Comparison of ENCODE assay signal across 1 cellular context in the genomic region with DNA sequence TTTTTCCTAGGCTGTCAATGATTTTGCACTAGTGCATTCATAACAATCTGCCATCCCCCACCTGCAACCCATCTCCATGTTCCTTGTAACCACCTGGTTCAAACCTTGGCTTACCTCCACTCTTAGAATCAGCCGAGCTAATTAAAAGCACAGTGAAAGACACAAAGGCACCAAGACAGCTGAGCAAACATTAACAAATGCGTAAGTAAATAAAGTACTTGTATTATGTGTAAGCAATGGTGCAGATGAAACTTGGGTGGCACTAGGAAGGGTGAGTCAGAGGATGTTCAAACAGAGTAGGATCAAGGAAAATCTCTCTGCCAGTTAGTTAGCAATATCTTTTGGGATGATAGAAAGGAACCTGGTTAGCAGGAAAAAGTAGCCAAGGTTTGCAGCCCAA.
TF ChIP-seq lines count a peak whose summit lies in the region.

No MANE protein-coding gene starts in this region.

TF ChIP-seq in A549, 52 proteins besides CTCF, POLR2A, EP300 and RAD21:
- TF ChIP-seq FOXS1 (CRISPR knock-in tag; IDR thresholded peaks at IDR 0.05) (peak; percentile 51; the same call in 1 of the 2 replicates), ESRRA (IDR thresholded peaks at IDR 0.05; ENCODE audit: borderline replicate concordance, low read length) (no peak), JUN (IDR thresholded peaks at IDR 0.05) (peak; percentile 85 to 87; a peak in 4 of 5 replicates), CEBPB (IDR thresholded peaks at IDR 0.05) (peak in 1 of 2 experiments; percentile 62; a peak in 1 of 4 replicates), KDM1A (IDR thresholded peaks at IDR 0.05; ENCODE audit: low read depth) (no peak), FOSL2 (IDR thresholded peaks at IDR 0.05) (peak; percentile 76; the same call in 1 of the 2 replicates), FOSL2 (CRISPR knock-in tag; IDR thresholded peaks at IDR 0.05) (peak; percentile 86), SMC3 (IDR thresholded peaks at IDR 0.05) (peak; percentile 19; the same call in 1 of the 3 replicates), RCOR1 (IDR thresholded peaks at IDR 0.05; ENCODE audit: low read depth, low read length) (no peak), GATA3 (IDR thresholded peaks at IDR 0.05; ENCODE audit: borderline replicate concordance) (peak; percentile 92), RARB (CRISPR knock-in tag; IDR thresholded peaks at IDR 0.05) (no peak), JUNB (IDR thresholded peaks at IDR 0.05) (peak; percentile 91)
- TF ChIP-seq, protein P1, sequence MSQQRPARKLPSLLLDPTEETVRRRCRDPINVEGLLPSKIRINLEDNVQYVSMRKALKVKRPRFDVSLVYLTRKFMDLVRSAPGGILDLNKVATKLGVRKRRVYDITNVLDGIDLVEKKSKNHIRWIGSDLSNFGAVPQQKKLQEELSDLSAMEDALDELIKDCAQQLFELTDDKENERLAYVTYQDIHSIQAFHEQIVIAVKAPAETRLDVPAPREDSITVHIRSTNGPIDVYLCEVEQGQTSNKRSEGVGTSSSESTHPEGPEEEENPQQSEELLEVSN (IDR thresholded peaks at IDR 0.05; ENCODE audit: borderline replicate concordance, low read depth) = no peak
- TF ChIP-seq, protein P2, sequence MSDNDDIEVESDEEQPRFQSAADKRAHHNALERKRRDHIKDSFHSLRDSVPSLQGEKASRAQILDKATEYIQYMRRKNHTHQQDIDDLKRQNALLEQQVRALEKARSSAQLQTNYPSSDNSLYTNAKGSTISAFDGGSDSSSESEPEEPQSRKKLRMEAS (IDR thresholded peaks at IDR 0.05) = peak; percentile 48; the same call in 1 of the 2 replicates
- TF ChIP-seq, protein P3, sequence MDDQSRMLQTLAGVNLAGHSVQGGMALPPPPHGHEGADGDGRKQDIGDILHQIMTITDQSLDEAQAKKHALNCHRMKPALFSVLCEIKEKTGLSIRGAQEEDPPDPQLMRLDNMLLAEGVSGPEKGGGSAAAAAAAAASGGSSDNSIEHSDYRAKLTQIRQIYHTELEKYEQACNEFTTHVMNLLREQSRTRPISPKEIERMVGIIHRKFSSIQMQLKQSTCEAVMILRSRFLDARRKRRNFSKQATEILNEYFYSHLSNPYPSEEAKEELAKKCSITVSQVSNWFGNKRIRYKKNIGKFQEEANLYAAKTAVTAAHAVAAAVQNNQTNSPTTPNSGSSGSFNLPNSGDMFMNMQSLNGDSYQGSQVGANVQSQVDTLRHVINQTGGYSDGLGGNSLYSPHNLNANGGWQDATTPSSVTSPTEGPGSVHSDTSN (IDR thresholded peaks at IDR 0.05) = peak; percentile 67; the same call in 1 of the 2 replicates
- TF ChIP-seq, protein P4, sequence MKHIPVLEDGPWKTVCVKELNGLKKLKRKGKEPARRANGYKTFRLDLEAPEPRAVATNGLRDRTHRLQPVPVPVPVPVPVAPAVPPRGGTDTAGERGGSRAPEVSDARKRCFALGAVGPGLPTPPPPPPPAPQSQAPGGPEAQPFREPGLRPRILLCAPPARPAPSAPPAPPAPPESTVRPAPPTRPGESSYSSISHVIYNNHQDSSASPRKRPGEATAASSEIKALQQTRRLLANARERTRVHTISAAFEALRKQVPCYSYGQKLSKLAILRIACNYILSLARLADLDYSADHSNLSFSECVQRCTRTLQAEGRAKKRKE (CRISPR knock-in tag; IDR thresholded peaks at IDR 0.05; ENCODE audit: low read depth) = 0 out of 2 replicates have a peak, but pooled peaks have one; percentile 17
TF ChIP-seq in A549: peak in this region for 10.
